8 cellular contexts compared by ENCODE assay signal in the genomic region with DNA sequence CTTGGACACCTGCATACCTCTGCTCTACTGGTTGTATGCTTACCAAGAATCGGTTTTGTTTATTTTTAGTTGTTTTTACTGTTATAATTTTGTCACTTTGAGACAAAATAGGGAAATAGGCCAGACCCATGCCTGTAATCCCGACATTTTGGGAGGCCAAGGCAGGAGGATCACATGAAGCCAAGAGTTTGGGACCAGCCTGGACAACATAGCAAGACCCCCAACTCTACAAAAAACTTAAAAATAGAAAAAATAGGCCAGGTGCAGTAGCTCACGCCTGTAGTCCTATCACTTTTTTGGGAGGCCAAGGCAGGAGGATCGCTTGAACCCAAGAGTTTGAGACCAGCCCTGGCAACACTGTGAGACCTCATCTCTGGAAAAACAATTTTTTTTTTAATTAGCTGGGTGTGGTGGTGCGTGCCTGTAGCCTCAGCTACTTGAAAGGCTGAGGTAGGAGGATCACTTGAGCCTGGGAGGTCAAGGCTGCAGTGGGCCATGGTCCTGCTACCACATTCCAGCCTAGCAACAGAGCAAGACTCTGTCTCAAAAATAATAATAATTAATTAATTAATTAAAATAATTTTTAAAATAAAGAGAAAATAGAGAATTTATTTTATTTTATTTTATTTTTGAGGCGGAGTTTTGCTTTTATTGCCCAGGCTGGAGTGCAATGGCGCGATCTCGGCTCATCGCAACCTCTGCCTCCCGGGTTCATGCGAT. TPM values are rescaled to one million over a fixed set of nuclear protein-coding genes. Genes with fewer than 3 reads are reported as not detected.
A peak's percentile ranks its signal among the peaks of the same experiment; 100 is the strongest.
DNase-seq lines count a peak whose midpoint lies in the region; ATAC-seq and TF ChIP-seq lines count a peak whose summit lies in the region.
"Had no signal": no experiment of that assay in that cellular context is flagged by ENCODE, and none has a peak within 500 bp of the region (broad histone marks: within the 10 kb centered on the region; RNA-seq: fewer than 3 reads in every experiment).

No MANE protein-coding gene starts in this region.

- H3K4me3 ChIP-seq in SJSA1, result peak overlapping the region; percentile 74; the same call in 1 of the 2 replicates
- H3K4me3 ChIP-seq in foreskin fibroblast (ENCODE audit: low read depth in 1 of 2, low read length in 2 of 2), result peak overlapping the region; percentile 89 to 95
- H3K4me3 ChIP-seq in skin epidermis, result peak overlapping the region; percentile 82 to 96 (median 90)

- H3K4me1 ChIP-seq in ES-I3 (ENCODE audit: insufficient read depth, low read length) (no peaks in the 10 kb centered on the region), SJSA1 (replicated peaks) (peaks cover 5% of the 10 kb centered on the region)

- H3K27me3 ChIP-seq in SJSA1 (replicated peaks), result no peaks in the 10 kb centered on the region

- TF ChIP-seq CTCF in foreskin fibroblast (IDR thresholded peaks at IDR 0.05; ENCODE audit: low read depth, low read length), result no peak

- H3K27ac ChIP-seq in SJSA1 (no peak overlapping the region), skin epidermis (peak overlapping the region in 17 of 21 experiments; percentile 83 to 93 (median 88))

- H3K36me3 ChIP-seq in ES-I3 (ENCODE audit: insufficient read depth, low read length) (no peaks in the 10 kb centered on the region), SJSA1 (peaks cover 3% of the 10 kb centered on the region; the same call in 1 of the 2 replicates)

- DNase-seq in SJSA1 (ENCODE audit: low read depth in 1 of 2, low spot score in 2 of 2) (no peak), foreskin fibroblast (no peak), HUDEP-2 (lab: John Stamatoyannopoulos, UW; ENCODE audit: unreplicated experiment in 76 of 76) (no peak)
- no peak for DNase-seq in stimulated activated CD4-positive, alpha-beta T cell treated with anti-CD3 and anti-CD28 coated beads, Interleukin-4, amount 100 ng/mL, for 1 hour
- DNase-seq: kidney glomerular epithelial cell had no signal

- H3K9me3 ChIP-seq in ES-I3 (ENCODE audit: control insufficient read depth, insufficient read depth, low read length), result no peaks in the 10 kb centered on the region
- H3K9me3 ChIP-seq in SJSA1 (replicated peaks), result no peaks in the 10 kb centered on the region

- no peak for ATAC-seq in HG02588 (IDR thresholded peaks at IDR 0.05; ENCODE audit: unreplicated experiment)

- peak overlapping the region; percentile 94; the same call in 1 of the 2 replicates for H3K9ac ChIP-seq in ES-I3 (ENCODE audit: low read depth, low read length)

RNA-seq across cellular contexts. Expression of a gene that starts 1.3 kb away (rescaled TPM):
- total RNA-seq in SJSA1 (2014; rRNA removed; shearing (Covaris generic)), result 97.0 and 98.7 TPM in 2 replicates

RNA-seq across cellular contexts. Expression of a gene that starts 13.1 kb away (rescaled TPM):
- total RNA-seq in SJSA1 (2014; rRNA removed; shearing (Covaris generic)), result 0.94 and 1.1 TPM in 2 replicates
